Comparison of ENCODE assay signal across 16 cellular contexts in genomic region chr20:8953300-8953699, GRCh38.
DNase-seq lines count a peak whose midpoint lies in the region; ATAC-seq, FAIRE-seq and TF ChIP-seq lines count a peak whose summit lies in the region.
"Had no signal": no experiment of that assay in that cellular context is flagged by ENCODE, and none has a peak within 500 bp of the region (broad histone marks: within the 10 kb centered on the region; RNA-seq: fewer than 3 reads in every experiment).

No MANE protein-coding gene starts in this region.

- H3K36me3 ChIP-seq in BJ (ENCODE audit: control insufficient read depth, insufficient read depth, low read length) (no peaks in the 10 kb centered on the region), Loucy (ENCODE audit: insufficient read depth, low read length) (no peaks in the 10 kb centered on the region)
- H3K36me3 ChIP-seq: BLaER1, Peyer's patch had no signal

- H3K27ac Mint-ChIP-seq in nephron = peak overlapping the region in 2 of 3 experiments; percentile 50 to 76
- H3K27ac Mint-ChIP-seq: CD8-positive, alpha-beta memory T cell had no signal

- POLR2A ChIA-PET in BJ (lab: Charles Lee) = no interaction called here

- FAIRE-seq in RCC 7860 (lab: Jason Lieb, UNC) = no peak

- H3F3A ChIP-seq in Loucy (ENCODE audit: low read depth) = no peaks in the 10 kb centered on the region

- peaks cover 17% of the 10 kb centered on the region for H3K4me1 Mint-ChIP-seq in nephron
- H3K4me1 Mint-ChIP-seq: CD8-positive, alpha-beta memory T cell had no signal

- H3K9me3 Mint-ChIP-seq in nephron = peaks cover 2% of the 10 kb centered on the region

- H3K4me3 ChIP-seq in BJ (ENCODE audit: low read depth, low read length) (no peak overlapping the region), Loucy (ENCODE audit: low read length, poor library complexity, severe bottlenecking) (no peak overlapping the region), cardiac fibroblast (replicated peaks in 1 of 2; ENCODE audit: low read depth in 2 of 2, low read length in 2 of 2) (no peak overlapping the region)
- H3K4me3 ChIP-seq: BLaER1, Peyer's patch had no signal

- no peak overlapping the region for H3K4me3 Mint-ChIP-seq in nephron
- H3K4me3 Mint-ChIP-seq: CD8-positive, alpha-beta memory T cell had no signal

- no peaks in the 10 kb centered on the region for H3K9me3 ChIP-seq in Loucy (ENCODE audit: insufficient read depth, low read depth, low read length)
- H3K9me3 ChIP-seq: BLaER1, Peyer's patch had no signal

- H3K9me2 ChIP-seq in Loucy (replicated peaks; ENCODE audit: low read depth, low read length) = no peaks in the 10 kb centered on the region

- TF ChIP-seq CTCF in BJ (IDR thresholded peaks at IDR 0.05; ENCODE audit: insufficient read depth, low read depth, low read length) = 0 out of 2 replicates have a peak, but pooled peaks have one; percentile 6
- TF ChIP-seq CTCF in Loucy (conservative IDR thresholded peaks at IDR 0.05; ENCODE audit: low read length) = peak; percentile 56
- TF ChIP-seq CTCF in cardiac fibroblast (IDR thresholded peaks at IDR 0.05; ENCODE audit: low read depth, low read length) = peak; percentile 3
- TF ChIP-seq CTCF in nephron (IDR thresholded peaks at IDR 0.05; ENCODE audit: unreplicated experiment in 3 of 3) = peak in 1 of 3 experiments; percentile 11

- H4K20me1 ChIP-seq in Loucy (ENCODE audit: insufficient read depth, low read length, poor library complexity, severe bottlenecking) = no peaks in the 10 kb centered on the region
- H4K20me1 ChIP-seq: BLaER1 had no signal

- H2AFZ ChIP-seq in Loucy (ENCODE audit: low read length) = peak overlapping the region; percentile 29; the same call in 1 of the 2 replicates

- peaks cover 49% of the 10 kb centered on the region for H3K27me3 Mint-ChIP-seq in nephron (ENCODE audit: low read depth)
- H3K27me3 Mint-ChIP-seq: CD8-positive, alpha-beta memory T cell had no signal

- DNase-seq in BJ (ENCODE audit: low read depth) (no peak), cardiac fibroblast (ENCODE audit: low read depth in 2 of 2) (no peak), RCC 7860 (ENCODE audit: low spot score) (no peak), germinal center (ENCODE audit: low spot score) (no peak)
- DNase-seq: ACHN; CD8-positive, alpha-beta memory T cell; GOT3; KG1; NCI-H1092; NCI-H1694; Peyer's patch; SHP77 had no signal

- H3K79me2 ChIP-seq in Loucy (ENCODE audit: insufficient read depth, low read length) = no peaks in the 10 kb centered on the region

- H3K9ac ChIP-seq in Loucy (ENCODE audit: low read depth, low read length, poor library complexity, severe bottlenecking) = no peak overlapping the region
- H3K9ac ChIP-seq: BLaER1 had no signal

- H3K36me3 Mint-ChIP-seq in nephron (ENCODE audit: low read depth) = no peaks in the 10 kb centered on the region
- H3K36me3 Mint-ChIP-seq: CD8-positive, alpha-beta memory T cell had no signal

- CTCF ChIA-PET in BJ (lab: Yijun Ruan, JAX) = interaction anchor here (1.2 kb wide), 1 partner anchor 99 kb away, joined by 4 read pairs; no protein-coding TSS in a partner anchor

- no peak for ATAC-seq in GM19397 (IDR thresholded peaks at IDR 0.05; ENCODE audit: unreplicated experiment)

- H3K4me1 ChIP-seq in Loucy (ENCODE audit: insufficient read depth, low read length, poor library complexity, severe bottlenecking) = peaks cover 10% of the 10 kb centered on the region
- H3K4me1 ChIP-seq: BLaER1, Peyer's patch had no signal

- H3K27me3 ChIP-seq in BJ (ENCODE audit: control insufficient read depth, insufficient read depth, low read length) (no peaks in the 10 kb centered on the region), Loucy (ENCODE audit: insufficient read depth, low read length, poor library complexity, severe bottlenecking) (no peaks in the 10 kb centered on the region)
- H3K27me3 ChIP-seq: BLaER1, Peyer's patch had no signal

- no peak overlapping the region for H3K4me2 ChIP-seq in Loucy (ENCODE audit: low read depth, low read length, poor library complexity, severe bottlenecking)
- H3K4me2 ChIP-seq: BLaER1 had no signal
